Comparison of ENCODE assay signal across 17 cellular contexts in the genomic region with DNA sequence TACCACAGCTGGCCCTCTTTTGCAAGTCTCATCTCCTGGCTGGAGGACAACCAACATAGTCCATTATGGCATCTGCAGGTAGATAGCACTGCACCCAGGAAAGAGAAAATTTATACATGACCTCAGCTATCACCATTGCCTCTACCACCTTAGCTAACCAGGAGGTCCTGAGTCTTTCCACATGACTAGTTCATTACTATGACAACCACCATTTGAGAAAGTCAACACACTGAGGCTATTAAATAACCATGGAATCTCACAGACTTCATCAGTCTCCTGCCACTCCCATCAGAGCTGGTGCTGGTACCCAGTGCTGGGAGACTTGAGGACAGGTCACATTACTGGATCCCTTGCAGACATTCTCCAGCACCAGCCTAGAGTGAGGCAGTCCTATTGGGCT.
DNase-seq lines count a peak whose midpoint lies in the region; ATAC-seq, FAIRE-seq and TF ChIP-seq lines count a peak whose summit lies in the region.
"Had no signal": no experiment of that assay in that cellular context is flagged by ENCODE, and none has a peak within 500 bp of the region (broad histone marks: within the 10 kb centered on the region; RNA-seq: fewer than 3 reads in every experiment).

No MANE protein-coding gene starts in this region.

- peak; percentile 76 for FAIRE-seq in RCC 7860 (lab: Jason Lieb, UNC)
- FAIRE-seq: GM12878, H1, HepG2 had no signal

- DNase-seq in NCI-H748 (lab: John Stamatoyannopoulos, UW; ENCODE audit: unreplicated experiment) (peak; percentile 0), NCI-H748 treated with DMSO at 0.1 percent for 48 hours (lab: John Stamatoyannopoulos, UW) (no peak), RCC 7860 (ENCODE audit: low spot score) (peak; percentile 93), kidney epithelial cell (ENCODE audit: low read depth) (peak; percentile 65), renal cortical epithelial cell (ENCODE audit: low read depth) (peak; percentile 86), psoas muscle (no peak)
- DNase-seq: Caco-2; CD8-positive, alpha-beta T cell; DMS153; DND-41; EL; H9 had no signal

- ATAC-seq in psoas muscle (no peak), gastroesophageal sphincter (no peak)
- ATAC-seq: CD8-positive, alpha-beta T cell; GM12878; HepG2 had no signal

- H3K27me3 ChIP-seq in kidney epithelial cell (ENCODE audit: control insufficient read depth, insufficient read depth, low read length) (no peaks in the 10 kb centered on the region), psoas muscle (ENCODE audit: insufficient read depth in 3 of 3, low read length in 2 of 3) (peaks cover 0 to 1% (median 0%) of the 10 kb centered on the region in 3 donors), gastroesophageal sphincter (no peaks in the 10 kb centered on the region)
- H3K27me3 ChIP-seq: BLaER1 treated with 17β-estradiol and CSF1 and Interleukin-3, amounts not matched to agents 10 nM and 100 nM had no signal

- intact Hi-C loops in psoas muscle (cut with DNase I), result no loop called here

- TF ChIP-seq CTCF in kidney epithelial cell (IDR thresholded peaks at IDR 0.05; ENCODE audit: insufficient read depth, low read length, poor library complexity, severe bottlenecking) (no peak), psoas muscle (IDR thresholded peaks at IDR 0.05) (no peak), gastroesophageal sphincter (IDR thresholded peaks at IDR 0.05) (no peak)

- H3K4me3 ChIP-seq in kidney epithelial cell (ENCODE audit: low read depth, low read length) (no peak overlapping the region), psoas muscle (no peak overlapping the region), gastroesophageal sphincter (no peak overlapping the region)
- H3K4me3 ChIP-seq: BLaER1 treated with 17β-estradiol and CSF1 and Interleukin-3, amounts not matched to agents 10 nM and 100 nM; GM12878 had no signal

- TF ChIP-seq POLR2A in gastroesophageal sphincter (IDR thresholded peaks at IDR 0.05), result no peak

- no peak overlapping the region for H3K27ac ChIP-seq in psoas muscle
- no peak overlapping the region for H3K27ac ChIP-seq in gastroesophageal sphincter
- H3K27ac ChIP-seq: BLaER1 treated with 17β-estradiol and CSF1 and Interleukin-3, amounts not matched to agents 10 nM and 100 nM had no signal

- H3K4me1 ChIP-seq in psoas muscle (no peaks in the 10 kb centered on the region), gastroesophageal sphincter (no peaks in the 10 kb centered on the region)
- H3K4me1 ChIP-seq: BLaER1 treated with 17β-estradiol and CSF1 and Interleukin-3, amounts not matched to agents 10 nM and 100 nM; Caco-2 had no signal

- no peak for TF ChIP-seq EP300 in gastroesophageal sphincter (IDR thresholded peaks at IDR 0.05)

- H3K9me3 ChIP-seq in psoas muscle (peaks cover 31% of the 10 kb centered on the region), gastroesophageal sphincter (peaks cover 0 to 18% (median 0%) of the 10 kb centered on the region in 3 donors)
- H3K9me3 ChIP-seq: Caco-2 had no signal

- H3K36me3 ChIP-seq in kidney epithelial cell (ENCODE audit: control insufficient read depth, insufficient read depth, low read length) (no peaks in the 10 kb centered on the region), psoas muscle (ENCODE audit: insufficient read depth in 1 of 2, low read depth in 1 of 2) (no peaks in the 10 kb centered on the region), gastroesophageal sphincter (no peaks in the 10 kb centered on the region)
- H3K36me3 ChIP-seq: BLaER1 treated with 17β-estradiol and CSF1 and Interleukin-3, amounts not matched to agents 10 nM and 100 nM had no signal

Comparison
In these comparisons a context has a peak if more than half of its experiments do, and no peak if none do; other contexts are left out.
1. DNase-seq: peak in NCI-H748 (single experiment), RCC 7860 (single experiment), kidney epithelial cell (single experiment) and renal cortical epithelial cell (single experiment); none in NCI-H748 treated with DMSO at 0.1 percent for 48 hours (single experiment) and psoas muscle (0 of 2).